10 cellular contexts compared by ENCODE assay signal in the genomic region with DNA sequence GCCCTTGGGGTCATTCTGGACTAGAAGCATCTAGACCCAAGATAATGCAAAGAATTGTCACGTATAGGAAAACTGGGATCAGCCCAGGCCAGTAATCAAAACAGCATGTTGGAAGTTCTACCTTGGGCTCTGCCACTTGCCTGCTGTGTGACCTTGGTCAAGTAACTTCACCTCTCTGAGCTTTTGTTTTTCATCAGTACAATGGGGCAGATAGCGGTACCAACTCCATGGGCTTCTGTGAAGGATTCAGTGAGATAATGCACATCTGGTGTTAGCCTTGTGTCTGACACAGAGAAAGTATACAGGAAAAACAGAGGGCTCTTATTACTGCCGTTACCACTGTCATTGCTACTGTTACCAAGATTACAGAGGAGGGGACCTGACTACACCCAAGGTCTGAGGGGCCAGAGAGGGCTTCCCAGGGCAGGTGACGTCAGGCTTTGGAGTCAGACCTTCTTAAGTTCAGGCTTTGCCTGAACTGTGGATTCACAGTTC. TPM values are rescaled to one million over a fixed set of nuclear protein-coding genes. Genes with fewer than 3 reads are reported as not detected.
DNase-seq lines count a peak whose midpoint lies in the region; ATAC-seq and TF ChIP-seq lines count a peak whose summit lies in the region.
"Had no signal": no experiment of that assay in that cellular context is flagged by ENCODE, and none has a peak within 500 bp of the region (broad histone marks: within the 10 kb centered on the region; RNA-seq: fewer than 3 reads in every experiment).

No MANE protein-coding gene starts in this region.

- H3K36me3 Mint-ChIP-seq in CD8-positive, alpha-beta T cell = peaks cover 15% of the 10 kb centered on the region
- peaks cover 1% of the 10 kb centered on the region for H3K36me3 Mint-ChIP-seq in activated naive CD8-positive, alpha-beta T cell treated with anti-CD3 and anti-CD28 coated beads for 36 hours
- peaks cover 0 to 21% (median 4%) of the 10 kb centered on the region in 5 donors for H3K36me3 Mint-ChIP-seq in naive thymus-derived CD4-positive, alpha-beta T cell

- H3K9me3 ChIP-seq in CD8-positive, alpha-beta T cell (ENCODE audit: low read length) = no peaks in the 10 kb centered on the region
- no peaks in the 10 kb centered on the region for H3K9me3 ChIP-seq in naive thymus-derived CD4-positive, alpha-beta T cell (ENCODE audit: control insufficient read depth in 2 of 3, low read length in 3 of 3)
- H3K9me3 ChIP-seq in psoas muscle = no peaks in the 10 kb centered on the region
- H3K9me3 ChIP-seq: thyroid gland had no signal

- ATAC-seq in CD8-positive, alpha-beta T cell = peak; percentile 25
- ATAC-seq in naive thymus-derived CD4-positive, alpha-beta T cell = peak; percentile 24
- no peak for ATAC-seq in psoas muscle

- no peaks in the 10 kb centered on the region for H3K36me3 ChIP-seq in CD8-positive, alpha-beta T cell (ENCODE audit: insufficient read depth, low read length)
- H3K36me3 ChIP-seq in naive thymus-derived CD4-positive, alpha-beta T cell (ENCODE audit: control insufficient read depth in 2 of 3, insufficient read depth in 3 of 3, low read length in 3 of 3) = peaks cover 0 to 5% (median 0%) of the 10 kb centered on the region in 3 experiments
- no peaks in the 10 kb centered on the region for H3K36me3 ChIP-seq in psoas muscle (ENCODE audit: insufficient read depth in 1 of 2, low read depth in 1 of 2)
- H3K36me3 ChIP-seq: thyroid gland had no signal

- peaks cover 81% of the 10 kb centered on the region for H3K4me1 Mint-ChIP-seq in CD8-positive, alpha-beta T cell (ENCODE audit: low read depth)
- H3K4me1 Mint-ChIP-seq in activated naive CD8-positive, alpha-beta T cell treated with anti-CD3 and anti-CD28 coated beads for 36 hours = peaks cover 55% of the 10 kb centered on the region
- peaks cover 62 to 95% (median 83%) of the 10 kb centered on the region in 7 donors for H3K4me1 Mint-ChIP-seq in naive thymus-derived CD4-positive, alpha-beta T cell

- intact Hi-C loops in CD8-positive, alpha-beta T cell (cut with DNase I, micrococcal nuclease) = loop anchor here (2.0 to 5.0 kb wide), 4 partner anchors 16 to 67 kb away; partner anchors contain the start of gene CMIP (in 1 of the 2)
- intact Hi-C loops in naive thymus-derived CD4-positive, alpha-beta T cell (cut with micrococcal nuclease) = no loop called here
- intact Hi-C loops in psoas muscle (cut with DNase I) = no loop called here

- H3K4me3 ChIP-seq in CD8-positive, alpha-beta T cell (ENCODE audit: low read depth, low read length) = no peak overlapping the region
- peak overlapping the region; percentile 34 for H3K4me3 ChIP-seq in Jurkat, Clone E6-1 (ENCODE audit: low read length)
- H3K4me3 ChIP-seq in naive thymus-derived CD4-positive, alpha-beta T cell (ENCODE audit: low read length) = peak overlapping the region; percentile 52
- no peak overlapping the region for H3K4me3 ChIP-seq in psoas muscle
- H3K4me3 ChIP-seq: thyroid gland had no signal

- no peaks in the 10 kb centered on the region for H3K27me3 Mint-ChIP-seq in CD8-positive, alpha-beta T cell (ENCODE audit: low read depth)
- H3K27me3 Mint-ChIP-seq in activated naive CD8-positive, alpha-beta T cell treated with anti-CD3 and anti-CD28 coated beads for 36 hours = no peaks in the 10 kb centered on the region
- H3K27me3 Mint-ChIP-seq in naive thymus-derived CD4-positive, alpha-beta T cell = no peaks in the 10 kb centered on the region

- no peak for TF ChIP-seq CTCF in CD8-positive, alpha-beta T cell (IDR thresholded peaks at IDR 0.05)
- TF ChIP-seq CTCF in psoas muscle (IDR thresholded peaks at IDR 0.05) = no peak

- no peaks in the 10 kb centered on the region for H3K27me3 ChIP-seq in CD8-positive, alpha-beta T cell (ENCODE audit: insufficient read depth, low read length)
- no peaks in the 10 kb centered on the region for H3K27me3 ChIP-seq in naive thymus-derived CD4-positive, alpha-beta T cell (ENCODE audit: control insufficient read depth in 2 of 2, insufficient read depth in 2 of 2, low read length in 2 of 2)
- no peaks in the 10 kb centered on the region for H3K27me3 ChIP-seq in psoas muscle (ENCODE audit: insufficient read depth in 3 of 3, low read length in 2 of 3)
- H3K27me3 ChIP-seq: thyroid gland had no signal

- no peaks in the 10 kb centered on the region for H3K9me3 Mint-ChIP-seq in CD8-positive, alpha-beta T cell
- H3K9me3 Mint-ChIP-seq in activated naive CD8-positive, alpha-beta T cell treated with anti-CD3 and anti-CD28 coated beads for 36 hours = no peaks in the 10 kb centered on the region
- H3K9me3 Mint-ChIP-seq in naive thymus-derived CD4-positive, alpha-beta T cell = no peaks in the 10 kb centered on the region

- H3K27ac ChIP-seq in CD8-positive, alpha-beta T cell (ENCODE audit: low read depth, low read length) = peak overlapping the region; percentile 43
- peak overlapping the region; percentile 63 for H3K27ac ChIP-seq in naive thymus-derived CD4-positive, alpha-beta T cell (ENCODE audit: low read depth, low read length)
- H3K27ac ChIP-seq in psoas muscle = no peak overlapping the region
- H3K27ac ChIP-seq: thyroid gland had no signal

- CTCF ChIA-PET in CD8-positive, alpha-beta T cell (lab: Charles Lee) = interaction anchor here (1.0 to 1.2 kb wide), 2 partner anchors 20 to 23 kb away, joined by 3 read pairs; no protein-coding TSS in a partner anchor
- CTCF ChIA-PET in naive thymus-derived CD4-positive, alpha-beta T cell (lab: Charles Lee) = interaction anchor here (1.0 to 1.2 kb wide), 4 partner anchors 10 to 255 kb away, joined by 3 to 6 read pairs (median 3); no protein-coding TSS in a partner anchor

- no peak for DNase-seq in CD8-positive, alpha-beta T cell
- peak; percentile 37 for DNase-seq in Jurkat, Clone E6-1 (ENCODE audit: low read depth, low spot score)
- no peak for DNase-seq in activated naive CD8-positive, alpha-beta T cell treated with anti-CD3 and anti-CD28 coated beads for 36 hours
- no peak for DNase-seq in naive thymus-derived CD4-positive, alpha-beta T cell
- DNase-seq in glomerular visceral epithelial cell (ENCODE audit: extremely low spot score) (no peak), epidermal melanocyte (ENCODE audit: insufficient read length, low spot score) (no peak), psoas muscle (no peak), NCI-H2029 (lab: John Stamatoyannopoulos, UW) (no peak)
- DNase-seq: T-helper 9 cell, thyroid gland had no signal

- H3K27ac Mint-ChIP-seq in CD8-positive, alpha-beta T cell = peak overlapping the region; percentile 91
- peak overlapping the region; percentile 80 for H3K27ac Mint-ChIP-seq in activated naive CD8-positive, alpha-beta T cell treated with anti-CD3 and anti-CD28 coated beads for 36 hours
- peak overlapping the region; percentile 83 to 97 (median 91) for H3K27ac Mint-ChIP-seq in naive thymus-derived CD4-positive, alpha-beta T cell

- H3K4me1 ChIP-seq in CD8-positive, alpha-beta T cell (ENCODE audit: insufficient read depth, low read length) = peaks cover 67% of the 10 kb centered on the region
- H3K4me1 ChIP-seq in naive thymus-derived CD4-positive, alpha-beta T cell (ENCODE audit: control insufficient read depth in 2 of 2, insufficient read depth in 2 of 2, low read length in 2 of 2) = peaks cover 37 to 46% of the 10 kb centered on the region in 2 donors
- peaks cover 3% of the 10 kb centered on the region for H3K4me1 ChIP-seq in psoas muscle

- POLR2A ChIA-PET in CD8-positive, alpha-beta T cell (lab: Charles Lee) = interaction anchor here (0.6 to 1.6 kb wide), 8 partner anchors 9 to 53 kb away, joined by 3 to 18 read pairs (median 4); partner anchors contain the start of gene CMIP
- POLR2A ChIA-PET in naive thymus-derived CD4-positive, alpha-beta T cell (lab: Charles Lee) = interaction anchor here (0.6 to 2.1 kb wide), 5 partner anchors 13 to 67 kb away, joined by 3 to 9 read pairs (median 3); no protein-coding TSS in a partner anchor

- 93 to 95% (median 95%) methylated on average over 4 of the region's 4 CpGs for WGBS in psoas muscle, 3 donors

- peak overlapping the region; percentile 64 for H3K4me3 Mint-ChIP-seq in CD8-positive, alpha-beta T cell
- no peak overlapping the region for H3K4me3 Mint-ChIP-seq in activated naive CD8-positive, alpha-beta T cell treated with anti-CD3 and anti-CD28 coated beads for 36 hours
- peak overlapping the region; percentile 52 to 85 (median 78) for H3K4me3 Mint-ChIP-seq in naive thymus-derived CD4-positive, alpha-beta T cell

RNA-seq across cellular contexts. Expression of gene CMIP, which starts 24.6 kb away (rescaled TPM):
- total RNA-seq in CD8-positive, alpha-beta T cell = 10 to 100 TPM; 40.9 to 42.1 TPM
- 41.2 TPM for polyA plus RNA-seq in Jurkat, Clone E6-1 (2012; ENCODE audit: insufficient read depth, insufficient read length)
- 10 to 100 TPM; 28.1 to 29.7 TPM for total RNA-seq in activated naive CD8-positive, alpha-beta T cell treated with anti-CD3 and anti-CD28 coated beads for 36 hours
- 10 to 100 TPM; 28.9 to 75.4 (median 38.2) TPM for total RNA-seq in naive thymus-derived CD4-positive, alpha-beta T cell
- under 1 TPM; 0.66 to 0.92 TPM for polyA plus RNA-seq in naive thymus-derived CD4-positive, alpha-beta T cell
- 1 to 10 TPM; 4.1 to 8.9 (median 7.8) TPM for total RNA-seq in psoas muscle
- 1 to 10 TPM; 1.4 to 3.3 (median 2.5) TPM for polyA plus RNA-seq in psoas muscle

Comparison
In these comparisons a context has a peak if more than half of its experiments do, and no peak if none do; other contexts are left out.
1. ATAC-seq: peak in CD8-positive, alpha-beta T cell (single experiment) and naive thymus-derived CD4-positive, alpha-beta T cell (single experiment); none in psoas muscle (0 of 4).
2. H3K4me3 ChIP-seq: peak in Jurkat, Clone E6-1 (single experiment) and naive thymus-derived CD4-positive, alpha-beta T cell (single experiment); none in CD8-positive, alpha-beta T cell (single experiment) and psoas muscle (single experiment).
3. intact Hi-C loops: an anchor here in CD8-positive, alpha-beta T cell (2.0 to 5.0 kb wide); none called in naive thymus-derived CD4-positive, alpha-beta T cell and psoas muscle.
4. Peak in every context shown above with its lines, with median percentiles within 50 percentile points of each other: H3K27ac Mint-ChIP-seq.